In the genomic region with DNA sequence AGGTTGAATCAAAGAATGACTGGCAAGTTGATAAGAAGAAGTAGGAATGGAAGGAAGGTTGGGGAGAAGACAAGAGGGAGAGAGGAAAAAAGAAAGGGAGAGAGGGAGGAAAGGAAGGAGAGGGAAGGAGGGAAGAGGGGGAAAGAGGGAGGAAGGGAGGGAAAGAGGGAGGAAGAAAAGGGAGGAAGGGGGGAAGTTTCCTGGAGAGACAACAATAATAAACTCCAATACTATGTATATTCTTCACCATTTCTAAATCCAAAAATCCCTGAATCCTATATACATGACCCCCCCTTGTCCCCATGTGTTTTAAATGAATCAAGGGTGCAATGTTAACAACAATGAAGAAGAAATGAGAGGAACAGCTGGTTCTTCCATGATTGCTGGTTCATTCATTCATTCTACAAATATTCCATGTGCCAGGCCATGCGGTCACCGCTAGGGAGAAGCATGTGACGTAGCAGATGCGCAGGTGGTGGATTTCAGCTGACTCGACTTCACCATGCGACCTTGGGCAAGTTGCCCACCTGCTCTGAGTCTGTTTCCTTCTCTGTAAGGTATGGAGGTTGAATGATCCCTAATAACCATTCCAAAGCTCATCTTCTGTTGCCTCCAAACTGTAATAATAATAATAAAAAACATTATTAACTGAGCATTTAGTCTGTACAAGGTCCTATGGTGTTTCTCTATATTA, we compare ENCODE assay signal across 29 cellular contexts.
DNase-seq lines count a peak whose midpoint lies in the region; ATAC-seq, FAIRE-seq and TF ChIP-seq lines count a peak whose summit lies in the region.
"Had no signal": no experiment of that assay in that cellular context is flagged by ENCODE, and none has a peak within 500 bp of the region (broad histone marks: within the 10 kb centered on the region; RNA-seq: fewer than 3 reads in every experiment).

No MANE protein-coding gene starts in this region.

- H3K9me3 Mint-ChIP-seq in GM23338 (no peaks in the 10 kb centered on the region), osteocyte (ENCODE audit: unreplicated experiment) (no peaks in the 10 kb centered on the region)

- H3K9me2 ChIP-seq in GM23338 (ENCODE audit: insufficient read depth) (peaks cover 4% of the 10 kb centered on the region; the same call in 1 of the 2 replicates), Karpas-422 (replicated peaks; ENCODE audit: insufficient read depth, low read length) (no peaks in the 10 kb centered on the region)

- in situ Hi-C loops in K562 (cut with MboI): no loop called here

- H3K4me3 Mint-ChIP-seq in GM23338 (no peak overlapping the region), osteocyte (ENCODE audit: unreplicated experiment) (no peak overlapping the region)
- H3K4me3 Mint-ChIP-seq: CD14-positive monocyte; CD4-positive, alpha-beta memory T cell; CD4-positive, CD25-positive, alpha-beta regulatory T cell; CD8-positive, alpha-beta memory T cell had no signal

- H4K20me1 ChIP-seq in GM23338 (replicated peaks; ENCODE audit: insufficient read depth) (no peaks in the 10 kb centered on the region), K562 (replicated peaks; ENCODE audit: control insufficient read depth, insufficient read depth, low read length) (no peaks in the 10 kb centered on the region), Karpas-422 (ENCODE audit: insufficient read depth, low read depth, low read length) (no peaks in the 10 kb centered on the region)
- H4K20me1 ChIP-seq: BLaER1 had no signal

- H3K79me2 ChIP-seq in GM23338 (replicated peaks; ENCODE audit: insufficient read depth) (no peaks in the 10 kb centered on the region), K562 (ENCODE audit: control insufficient read depth, insufficient read depth, low read length) (no peaks in the 10 kb centered on the region), Karpas-422 (ENCODE audit: low read length) (no peaks in the 10 kb centered on the region)

- no peaks in the 10 kb centered on the region for H3K36me3 ChIP-seq in GM23338 (ENCODE audit: insufficient read depth)
- H3K36me3 ChIP-seq in HEK293 (ENCODE audit: control insufficient read depth in 2 of 2, insufficient read depth in 1 of 2, low read length in 2 of 2): no peaks in the 10 kb centered on the region
- H3K36me3 ChIP-seq in K562 (ENCODE audit: control insufficient read depth, insufficient read depth, low read length): no peaks in the 10 kb centered on the region
- no peaks in the 10 kb centered on the region for H3K36me3 ChIP-seq in Karpas-422 (ENCODE audit: insufficient read depth, low read length)
- no peaks in the 10 kb centered on the region for H3K36me3 ChIP-seq in upper lobe of right lung
- H3K36me3 ChIP-seq: BE2C, BLaER1 had no signal

- FAIRE-seq in K562 (lab: Jason Lieb, UNC) (no peak), HTR-8/SVneo (lab: Jason Lieb, UNC) (no peak)
- FAIRE-seq: A204.1, GM12878, GM12892, GM18507 had no signal

- TF ChIP-seq POLR2A in K562 (conservative IDR thresholded peaks at IDR 0.05): no peak

- H3K4me3 ChIP-seq in GM23338 (no peak overlapping the region), HEK293 (ENCODE audit: low read depth, low read length) (no peak overlapping the region), K562 (no peak overlapping the region), Karpas-422 (ENCODE audit: low read length) (no peak overlapping the region), upper lobe of right lung (no peak overlapping the region)
- H3K4me3 ChIP-seq: BLaER1, GM12878 had no signal

- no peaks in the 10 kb centered on the region for H3K9me3 ChIP-seq in HEK293 (ENCODE audit: control insufficient read depth, insufficient read depth, low read depth, low read length)
- H3K9me3 ChIP-seq in K562 (replicated peaks; ENCODE audit: control insufficient read depth, insufficient read depth, low read depth, low read length): no peaks in the 10 kb centered on the region
- no peaks in the 10 kb centered on the region for H3K9me3 ChIP-seq in Karpas-422 (ENCODE audit: low read length)
- H3K9me3 ChIP-seq in upper lobe of right lung: no peaks in the 10 kb centered on the region
- H3K9me3 ChIP-seq: BE2C, BLaER1 had no signal

- H3K9me1 ChIP-seq in K562 (ENCODE audit: control insufficient read depth, insufficient read depth, low read length): no peaks in the 10 kb centered on the region

- no peak for TF ChIP-seq RAD21 in K562 (CRISPR knock-in tag; conservative IDR thresholded peaks at IDR 0.05 in 1 of 2, IDR thresholded peaks at IDR 0.05 in 1 of 2)

- H2AFZ ChIP-seq in GM23338: no peak overlapping the region
- no peak overlapping the region for H2AFZ ChIP-seq in K562 (ENCODE audit: low read depth, low read length)
- H2AFZ ChIP-seq in Karpas-422 (ENCODE audit: low read length): no peak overlapping the region

- H3K27me3 Mint-ChIP-seq in GM23338 (ENCODE audit: insufficient read depth, low read depth, poor library complexity): peaks cover 17% of the 10 kb centered on the region
- H3K27me3 Mint-ChIP-seq in osteocyte (ENCODE audit: unreplicated experiment): peaks cover 15% of the 10 kb centered on the region

- H3K27me3 ChIP-seq in GM23338 (ENCODE audit: insufficient read depth): peaks cover 43% of the 10 kb centered on the region
- H3K27me3 ChIP-seq in K562 (ENCODE audit: control insufficient read depth in 2 of 2, insufficient read depth in 2 of 2, low read length in 2 of 2): no peaks in the 10 kb centered on the region; a peak in 1 of 5 replicates
- no peaks in the 10 kb centered on the region for H3K27me3 ChIP-seq in Karpas-422 (ENCODE audit: low read length)
- peaks cover 35% of the 10 kb centered on the region for H3K27me3 ChIP-seq in upper lobe of right lung
- H3K27me3 ChIP-seq: BE2C had no signal

- POLR2A ChIA-PET in HEK293 (lab: Yijun Ruan, JAX): no interaction called here
- POLR2A ChIA-PET in K562 (lab: Yijun Ruan, JAX): interaction anchor here (0.6 to 1.3 kb wide), 2 partner anchors 9 to 73 kb away, joined by 3 to 4 read pairs; no protein-coding TSS in a partner anchor

- no TSS peak for BruUV-seq in K562 (replicated peaks; lab: Mats Ljungman, UMichigan)

- peak overlapping the region; percentile 43; the same call in 1 of the 2 replicates for H3K4me2 ChIP-seq in GM23338
- H3K4me2 ChIP-seq in K562 (ENCODE audit: insufficient read depth, low read length): no peak overlapping the region
- H3K4me2 ChIP-seq in Karpas-422 (ENCODE audit: low read depth, low read length, poor library complexity, severe bottlenecking): no peak overlapping the region
- H3K4me2 ChIP-seq: BLaER1 had no signal

- H3K27ac ChIP-seq in GM23338 (ENCODE audit: low read depth): no peak overlapping the region
- no peak overlapping the region for H3K27ac ChIP-seq in HEK293 (ENCODE audit: extremely low read depth, low read depth, low read length)
- no peak overlapping the region for H3K27ac ChIP-seq in K562 (ENCODE audit: extremely low read depth, low read depth, low read length)
- no peak overlapping the region for H3K27ac ChIP-seq in Karpas-422 (ENCODE audit: low read length)
- no peak overlapping the region for H3K27ac ChIP-seq in upper lobe of right lung
- H3K27ac ChIP-seq: BLaER1 had no signal

- H3K4me1 Mint-ChIP-seq in GM23338 (peaks cover 12% of the 10 kb centered on the region; the same call in 2 of the 3 replicates), osteocyte (ENCODE audit: unreplicated experiment) (peaks cover 5% of the 10 kb centered on the region)

- no peaks in the 10 kb centered on the region for H3F3A ChIP-seq in GM23338 (replicated peaks; ENCODE audit: low read depth)

- intact Hi-C loops in K562 (cut with micrococcal nuclease) (loop anchor here (10.0 kb wide), 1 partner anchor 75 kb away; the partner anchor contains the start of gene EN1), upper lobe of right lung (cut with DNase I) (no loop called here)

- no peak for TF ChIP-seq EP300 in K562 (IDR thresholded peaks at IDR 0.05; ENCODE audit: low read length)

- H3K4me1 ChIP-seq in GM23338 (ENCODE audit: insufficient read depth) (peaks cover 5% of the 10 kb centered on the region; the same call in 1 of the 2 replicates), HEK293 (ENCODE audit: control insufficient read depth, insufficient read depth, low read length) (no peaks in the 10 kb centered on the region), K562 (replicated peaks in 1 of 2; ENCODE audit: control insufficient read depth in 2 of 2, insufficient read depth in 2 of 2, low read length in 2 of 2) (peaks cover 4 to 12% of the 10 kb centered on the region in 2 experiments; a peak in 4 of 5 replicates), Karpas-422 (ENCODE audit: low read length) (no peaks in the 10 kb centered on the region), upper lobe of right lung (peaks cover 2% of the 10 kb centered on the region)
- H3K4me1 ChIP-seq: BE2C had no signal

- H3K27ac Mint-ChIP-seq in GM23338 (no peak overlapping the region), osteocyte (ENCODE audit: unreplicated experiment) (no peak overlapping the region)
- H3K27ac Mint-ChIP-seq: CD14-positive monocyte; CD4-positive, alpha-beta memory T cell; CD4-positive, CD25-positive, alpha-beta regulatory T cell; CD8-positive, alpha-beta memory T cell had no signal

- H3K9ac ChIP-seq in K562 (ENCODE audit: insufficient read depth in 1 of 2, low read depth in 2 of 2, low read length in 2 of 2): no peak overlapping the region
- H3K9ac ChIP-seq in Karpas-422 (ENCODE audit: low read length): no peak overlapping the region
- H3K9ac ChIP-seq: BLaER1 had no signal

- ATAC-seq in GM23338 (no peak), K562 (no peak), upper lobe of right lung (no peak)
- ATAC-seq: GM12878 had no signal

- DNase-seq in GM23338 (ENCODE audit: low spot score) (no peak), K562 (ENCODE audit: extremely low read depth in 1 of 4, low spot score in 3 of 4) (no peak), islet precursor cell (peak; percentile 18), osteocyte (ENCODE audit: extremely low spot score, unreplicated experiment) (no peak), Karpas-422 (no peak), upper lobe of right lung (no peak), HTR-8/SVneo (ENCODE audit: insufficient read length, low spot score) (no peak)
- DNase-seq: 8988T; ACHN; BE2C; C1 segment of cervical spinal cord; CD4-positive, alpha-beta memory T cell; CD4-positive, CD25-positive, alpha-beta regulatory T cell; CD8-positive, alpha-beta memory T cell; COR-L47; DMS 273 treated with DMSO at 0.1 percent for 48 hours; DMS153; DMS53; DMS79; DND-41; EL; GDM1 had no signal

- CTCF ChIA-PET in HEK293 (lab: Yijun Ruan, JAX): no interaction called here
- CTCF ChIA-PET in K562 (lab: Yijun Ruan, JAX; ENCODE audit: low intra/inter-chr PET ratio): no interaction called here

- H3K36me3 Mint-ChIP-seq in GM23338 (ENCODE audit: low read depth) (no peaks in the 10 kb centered on the region), osteocyte (ENCODE audit: unreplicated experiment) (no peaks in the 10 kb centered on the region)
- H3K36me3 Mint-ChIP-seq: CD14-positive monocyte; CD4-positive, alpha-beta memory T cell; CD4-positive, CD25-positive, alpha-beta regulatory T cell; CD8-positive, alpha-beta memory T cell had no signal

- 61% methylated on average over 6 of the region's 6 CpGs for WGBS in K562 (ENCODE audit: insufficient coverage, low coverage, missing lambda C conversion rate)

- TF ChIP-seq CTCF in GM23338 (conservative IDR thresholded peaks at IDR 0.05; ENCODE audit: low read depth in 2 of 2): no peak
- TF ChIP-seq CTCF in HEK293 (tag by site-specific recombination; IDR thresholded peaks at IDR 0.05): no peak
- no peak for TF ChIP-seq CTCF in K562 (IDR thresholded peaks at IDR 0.05 in 2 of 3, conservative IDR thresholded peaks at IDR 0.05 in 1 of 3; ENCODE audit: insufficient read depth in 2 of 3, low read depth in 1 of 3, low read length in 3 of 3)
- no peak for TF ChIP-seq CTCF in osteocyte (IDR thresholded peaks at IDR 0.05)
- no peak for TF ChIP-seq CTCF in upper lobe of right lung (IDR thresholded peaks at IDR 0.05)
